Comparison of ENCODE assay signal across 9 cellular contexts in the genomic region with DNA sequence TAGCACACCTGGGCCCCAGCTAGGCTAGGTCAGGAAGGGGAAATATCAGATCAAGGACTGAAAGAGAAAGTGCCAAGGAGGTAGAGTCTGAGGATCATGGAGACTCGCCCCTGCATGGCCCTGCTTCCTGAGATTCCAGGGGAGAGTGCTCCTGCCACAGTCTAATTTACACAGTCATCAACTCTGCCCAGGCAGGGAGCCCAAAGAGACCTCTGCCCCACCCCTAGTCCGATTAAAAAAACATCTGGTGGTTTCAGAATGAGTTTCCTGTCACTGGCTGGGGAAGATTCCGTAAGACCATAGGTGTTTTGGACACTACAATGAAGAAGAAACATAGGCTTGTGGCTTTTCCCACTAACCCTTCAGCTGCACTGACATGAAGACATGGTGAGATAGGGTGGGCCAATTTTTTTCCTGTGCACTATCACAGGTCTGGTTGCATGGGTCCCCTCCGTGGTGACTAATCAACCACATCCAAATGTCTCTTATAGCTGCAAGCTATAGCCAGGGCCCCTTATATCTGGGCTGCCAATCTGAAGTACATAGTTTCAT. TPM values are rescaled to one million over a fixed set of nuclear protein-coding genes. Genes with fewer than 3 reads are reported as not detected.
DNase-seq lines count a peak whose midpoint lies in the region; ATAC-seq and FAIRE-seq lines count a peak whose summit lies in the region.
"Had no signal": no experiment of that assay in that cellular context is flagged by ENCODE, and none has a peak within 500 bp of the region (broad histone marks: within the 10 kb centered on the region; RNA-seq: fewer than 3 reads in every experiment).

No MANE protein-coding gene starts in this region.

- peaks cover 10 to 53% (median 19%) of the 10 kb centered on the region in 4 donors for H3K4me1 Mint-ChIP-seq in naive thymus-derived CD8-positive, alpha-beta T cell

- peak; percentile 97 for FAIRE-seq in GM18507 (lab: Jason Lieb, UNC)

- no peak overlapping the region for H3K4me3 ChIP-seq in Jurkat, Clone E6-1 (ENCODE audit: low read length)

- peak overlapping the region; percentile 37 for H3K27ac ChIP-seq in epithelial cell of prostate
- H3K27ac ChIP-seq: HL-60 had no signal

- peaks cover 0 to 28% (median 7%) of the 10 kb centered on the region in 5 donors for H3K27me3 Mint-ChIP-seq in naive thymus-derived CD8-positive, alpha-beta T cell

- POLR2A ChIA-PET in naive thymus-derived CD8-positive, alpha-beta T cell (lab: Charles Lee): no interaction called here

- peak; percentile 96 for ATAC-seq in GM21528 (IDR thresholded peaks at IDR 0.05; ENCODE audit: low FRiP score, unreplicated experiment)
- no peak for ATAC-seq in naive thymus-derived CD8-positive, alpha-beta T cell
- ATAC-seq in Right ventricle myocardium superior (ENCODE audit: poor library complexity): no peak

- H3K4me3 Mint-ChIP-seq in naive thymus-derived CD8-positive, alpha-beta T cell: peak overlapping the region in 4 of 10 donors; percentile 21 to 55 (median 33)

- peaks cover 0 to 1% (median 0%) of the 10 kb centered on the region in 9 donors for H3K9me3 Mint-ChIP-seq in naive thymus-derived CD8-positive, alpha-beta T cell

- peak overlapping the region in 4 of 10 donors; percentile 6 to 83 (median 66) for H3K27ac Mint-ChIP-seq in naive thymus-derived CD8-positive, alpha-beta T cell

- DNase-seq in GM18507 (ENCODE audit: extremely low spot score, insufficient read length, low read depth) (no peak), epithelial cell of prostate (ENCODE audit: low read depth, low spot score) (no peak), COLO668 (lab: John Stamatoyannopoulos, UW; ENCODE audit: unreplicated experiment) (no peak), Right ventricle myocardium superior (no peak), NCI-H226 (no peak)
- peak; percentile 41 for DNase-seq in Jurkat, Clone E6-1 (ENCODE audit: low read depth, low spot score)
- DNase-seq in naive thymus-derived CD8-positive, alpha-beta T cell: no peak

- intact Hi-C loops in Right ventricle myocardium superior (cut with DNase I): no loop called here

- peaks cover 0 to 5% (median 4%) of the 10 kb centered on the region in 3 donors for H3K36me3 Mint-ChIP-seq in naive thymus-derived CD8-positive, alpha-beta T cell

RNA-seq across cellular contexts. Expression of gene GZMB, which starts 31.5 kb away (rescaled TPM):
- not detected for polyA plus RNA-seq in Jurkat, Clone E6-1 (2012; ENCODE audit: insufficient read depth, insufficient read length)
- total RNA-seq in naive thymus-derived CD8-positive, alpha-beta T cell: under 1 TPM; 0.41 to 0.49 TPM
- 100 to 1,000 TPM in 1 of 3 donors, 1 to 10 TPM in 2; 2.8 to 161 (median 3.3) TPM for polyA plus RNA-seq in naive thymus-derived CD8-positive, alpha-beta T cell
- 1.3 TPM for total RNA-seq in Right ventricle myocardium superior

RNA-seq across cellular contexts. Expression of gene GZMH, which starts 56.0 kb away (rescaled TPM):
- not detected for polyA plus RNA-seq in Jurkat, Clone E6-1 (2012; ENCODE audit: insufficient read depth, insufficient read length)
- total RNA-seq in naive thymus-derived CD8-positive, alpha-beta T cell: under 1 TPM in 1 of 2 experiments, not detected in 1; 0.65 TPM
- polyA plus RNA-seq in naive thymus-derived CD8-positive, alpha-beta T cell: 100 to 1,000 TPM in 1 of 3 donors, 10 to 100 TPM in 1, 1 to 10 TPM in 1; 8.5 to 452 (median 11.3) TPM
- 0.86 TPM for total RNA-seq in Right ventricle myocardium superior
